In the genomic region with DNA sequence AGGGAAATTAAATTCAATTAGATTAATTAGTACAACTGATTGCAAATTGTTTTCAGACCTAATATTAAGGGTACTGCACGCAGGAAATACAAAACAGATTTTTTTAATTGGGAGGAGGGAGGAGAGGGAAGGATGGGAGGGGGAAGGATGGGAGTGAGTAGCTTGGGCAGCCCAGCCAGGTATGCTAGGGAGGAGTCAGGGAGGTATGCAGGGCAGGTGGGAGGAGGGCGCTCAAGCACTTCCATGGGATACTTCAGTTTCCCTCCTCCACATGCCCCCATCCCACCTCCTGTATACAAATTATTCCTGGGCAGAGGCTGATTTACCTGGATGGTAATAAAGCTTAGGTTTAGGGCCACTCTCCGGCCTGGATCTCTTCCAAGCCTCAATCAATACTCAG, we compare ENCODE assay signal across 15 cellular contexts.
DNase-seq lines count a peak whose midpoint lies in the region; ATAC-seq and TF ChIP-seq lines count a peak whose summit lies in the region.
"Had no signal": no experiment of that assay in that cellular context is flagged by ENCODE, and none has a peak within 500 bp of the region (broad histone marks: within the 10 kb centered on the region; RNA-seq: fewer than 3 reads in every experiment).

No MANE protein-coding gene starts in this region.

- no peak for TF ChIP-seq CTCF in WTC11 (IDR thresholded peaks at IDR 0.05)
- TF ChIP-seq CTCF in upper lobe of right lung (IDR thresholded peaks at IDR 0.05): no peak
- no peak for TF ChIP-seq CTCF in GM20000 (IDR thresholded peaks at IDR 0.05; ENCODE audit: extremely low read depth, missing control alignments)

- peaks cover 8% of the 10 kb centered on the region for H3K27me3 Mint-ChIP-seq in WTC11 (ENCODE audit: low read depth)

- H3K4me1 ChIP-seq in upper lobe of right lung: no peaks in the 10 kb centered on the region
- H3K4me1 ChIP-seq: Caco-2 had no signal

- no peak overlapping the region for H3K27ac Mint-ChIP-seq in WTC11
- H3K27ac Mint-ChIP-seq: CD4-positive, alpha-beta memory T cell had no signal

- peaks cover 21% of the 10 kb centered on the region for H3K9me3 Mint-ChIP-seq in WTC11

- no peak overlapping the region for H3K4me3 ChIP-seq in H7 (ENCODE audit: insufficient read depth, low read depth, low read length)
- no peak overlapping the region for H3K4me3 ChIP-seq in upper lobe of right lung

- H3K27me3 ChIP-seq in H7 (ENCODE audit: control insufficient read depth, insufficient read depth, low read length) (no peaks in the 10 kb centered on the region), upper lobe of right lung (no peaks in the 10 kb centered on the region)

- H3K36me3 ChIP-seq in H7 (replicated peaks; ENCODE audit: control insufficient read depth, insufficient read depth, low read length) (no peaks in the 10 kb centered on the region), upper lobe of right lung (no peaks in the 10 kb centered on the region)

- intact Hi-C loops in upper lobe of right lung (cut with DNase I): no loop called here

- no peaks in the 10 kb centered on the region for H3K9me3 ChIP-seq in upper lobe of right lung
- H3K9me3 ChIP-seq: Caco-2 had no signal

- no peak overlapping the region for H3K4me3 Mint-ChIP-seq in WTC11
- H3K4me3 Mint-ChIP-seq: CD4-positive, alpha-beta memory T cell had no signal

- peak; percentile 66 for ATAC-seq in WTC11
- ATAC-seq in upper lobe of right lung: peak; percentile 25
- no peak for ATAC-seq in HG02973 (IDR thresholded peaks at IDR 0.05; ENCODE audit: unreplicated experiment)

- CTCF ChIA-PET in WTC11 (lab: Charles Lee): interaction anchor here (0.7 to 4.3 kb wide), 16 partner anchors 9 to 286 kb away, joined by 3 to 21 read pairs (median 6); no protein-coding TSS in a partner anchor

- H3K27ac ChIP-seq in upper lobe of right lung: no peak overlapping the region

- peaks cover 6% of the 10 kb centered on the region for H3K36me3 Mint-ChIP-seq in WTC11
- H3K36me3 Mint-ChIP-seq: CD4-positive, alpha-beta memory T cell had no signal

- peak; percentile 47 for DNase-seq in H7
- DNase-seq in WTC11 (ENCODE audit: low spot score): no peak
- peak; percentile 36 for DNase-seq in iPS-NIHi7 (ENCODE audit: extremely low spot score)
- no peak for DNase-seq in upper lobe of right lung
- no peak for DNase-seq in GM20000 (ENCODE audit: low spot score)
- no peak for DNase-seq in NCI-H510A (lab: John Stamatoyannopoulos, UW)
- DNase-seq in activated naive CD4-positive, alpha-beta T cell treated with anti-CD3 and anti-CD28 coated beads, Interleukin-2, amount 50 U/mL, for 16 hours: no peak
- DNase-seq: C1 segment of cervical spinal cord; Caco-2; CD4-positive, alpha-beta memory T cell; DMS153; DND-41; GOT3; HCEC 1CT had no signal

- POLR2A ChIA-PET in WTC11 (lab: Charles Lee): no interaction called here

- peaks cover 46% of the 10 kb centered on the region for H3K4me1 Mint-ChIP-seq in WTC11

TF ChIP-seq in WTC11, 78 proteins besides CTCF, POLR2A, EP300 and RAD21:
- TF ChIP-seq ETV6 (CRISPR knock-in tag; IDR thresholded peaks at IDR 0.05) (no peak), KAT7 (CRISPR knock-in tag; IDR thresholded peaks at IDR 0.05; ENCODE audit: borderline replicate concordance) (no peak), FOXK1 (CRISPR knock-in tag; IDR thresholded peaks at IDR 0.05) (no peak), SMAD3 (CRISPR knock-in tag; IDR thresholded peaks at IDR 0.05; ENCODE audit: borderline replicate concordance) (no peak)
- TF ChIP-seq, protein P1, sequence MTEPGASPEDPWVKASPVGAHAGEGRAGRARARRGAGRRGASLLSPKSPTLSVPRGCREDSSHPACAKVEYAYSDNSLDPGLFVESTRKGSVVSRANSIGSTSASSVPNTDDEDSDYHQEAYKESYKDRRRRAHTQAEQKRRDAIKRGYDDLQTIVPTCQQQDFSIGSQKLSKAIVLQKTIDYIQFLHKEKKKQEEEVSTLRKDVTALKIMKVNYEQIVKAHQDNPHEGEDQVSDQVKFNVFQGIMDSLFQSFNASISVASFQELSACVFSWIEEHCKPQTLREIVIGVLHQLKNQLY (CRISPR knock-in tag; IDR thresholded peaks at IDR 0.05): no peak
- TF ChIP-seq, protein P2, sequence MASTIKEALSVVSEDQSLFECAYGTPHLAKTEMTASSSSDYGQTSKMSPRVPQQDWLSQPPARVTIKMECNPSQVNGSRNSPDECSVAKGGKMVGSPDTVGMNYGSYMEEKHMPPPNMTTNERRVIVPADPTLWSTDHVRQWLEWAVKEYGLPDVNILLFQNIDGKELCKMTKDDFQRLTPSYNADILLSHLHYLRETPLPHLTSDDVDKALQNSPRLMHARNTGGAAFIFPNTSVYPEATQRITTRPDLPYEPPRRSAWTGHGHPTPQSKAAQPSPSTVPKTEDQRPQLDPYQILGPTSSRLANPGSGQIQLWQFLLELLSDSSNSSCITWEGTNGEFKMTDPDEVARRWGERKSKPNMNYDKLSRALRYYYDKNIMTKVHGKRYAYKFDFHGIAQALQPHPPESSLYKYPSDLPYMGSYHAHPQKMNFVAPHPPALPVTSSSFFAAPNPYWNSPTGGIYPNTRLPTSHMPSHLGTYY (CRISPR knock-in tag; IDR thresholded peaks at IDR 0.05): no peak

Comparison
In these comparisons a context has a peak if more than half of its experiments do, and no peak if none do; other contexts are left out.
1. DNase-seq: peak in H7 (single experiment) and iPS-NIHi7 (single experiment); none in WTC11 (single experiment), upper lobe of right lung (single experiment), GM20000 (single experiment), NCI-H510A (single experiment) and activated naive CD4-positive, alpha-beta T cell treated with anti-CD3 and anti-CD28 coated beads, Interleukin-2, amount 50 U/mL, for 16 hours (single experiment).